ENCODE assay signal across 33 cellular contexts in genomic region chr7:21374134-21374533, GRCh38.
"Had no signal": no experiment of that assay in that cellular context is flagged by ENCODE, and none has a peak within 500 bp of the region (broad histone marks: within the 10 kb centered on the region; RNA-seq: fewer than 3 reads in every experiment).

No MANE protein-coding gene starts in this region.

- H3K4me3 ChIP-seq: MG63 had no signal

- H3K36me3 ChIP-seq: MG63 had no signal

- DNase-seq: Karpas-422, Kasumi-1, MG63, MV-4-11, NCI-H1048, NCI-H1092, NCI-H1092 treated with DMSO at 0.1 percent for 48 hours, NCI-H1105, NCI-H1105 treated with DMSO at 0.1 percent for 48 hours, NCI-H1417, NCI-H1417 treated with DMSO at 0.1 percent for 48 hours, NCI-H1436, NCI-H1436 treated with DMSO at 0.1 percent for 48 hours, NCI-H146, NCI-H1694, NCI-H1694 treated with DMSO at 0.1 percent for 48 hours, NCI-H187, NCI-H187 treated with DMSO at 0.1 percent for 48 hours, NCI-H1930, NCI-H2029, NCI-H2029 treated with DMSO at 0.1 percent for 48 hours, NCI-H2081 treated with DMSO at 0.1 percent for 48 hours, NCI-H2107, NCI-H2171, NCI-H2171 treated with DMSO at 0.1 percent for 48 hours, NCI-H2227 treated with DMSO at 0.1 percent for 48 hours, NCI-H226, NCI-H345, NCI-H446, NCI-H446 treated with DMSO at 0.1 percent for 48 hours, NCI-H510A, NCI-H510A treated with DMSO at 0.1 percent for 48 hours had no signal

- H3K27me3 ChIP-seq: MG63 had no signal

- H3K9ac ChIP-seq: KMS-11 had no signal

- H3K27ac ChIP-seq: KMS-11 had no signal
